1 cellular context compared by ENCODE assay signal in genomic region chr1:10456079-10456478, GRCh38.
TF ChIP-seq lines count a peak whose summit lies in the region.

No MANE protein-coding gene starts in this region.

TF ChIP-seq in H1, 55 proteins besides CTCF, POLR2A, EP300 and RAD21:
- TF ChIP-seq SAP30 (IDR thresholded peaks at IDR 0.05; ENCODE audit: insufficient read depth, insufficient replicate concordance, low read length) (no peak), NANOG (IDR thresholded peaks at IDR 0.05; ENCODE audit: insufficient read depth, low read depth, low read length, poor library complexity, severe bottlenecking) (no peak), ATF2 (IDR thresholded peaks at IDR 0.05; ENCODE audit: low read length) (no peak), JUN (IDR thresholded peaks at IDR 0.05; ENCODE audit: low read depth, low read length) (no peak)
